ENCODE assay signal across 13 cellular contexts in genomic region chrX:47638816-47639215, GRCh38. TPM values are rescaled to one million over a fixed set of nuclear protein-coding genes. Genes with fewer than 3 reads are reported as not detected.
DNase-seq lines count a peak whose midpoint lies in the region; ATAC-seq lines count a peak whose summit lies in the region.
"Had no signal": no experiment of that assay in that cellular context is flagged by ENCODE, and none has a peak within 500 bp of the region (broad histone marks: within the 10 kb centered on the region; RNA-seq: fewer than 3 reads in every experiment).

No MANE protein-coding gene starts in this region.

- no peaks in the 10 kb centered on the region for H3K27me3 Mint-ChIP-seq in T-helper 1 cell treated with Interleukin-12 subunit alpha and Interleukin-12 subunit beta and Interleukin-4 antibody, amounts not matched to agents 30 μg/mL and 1 μg/mL, for 36 hours (ENCODE audit: low read depth)
- H3K27me3 Mint-ChIP-seq in activated naive CD4-positive, alpha-beta T cell treated with anti-CD3 and anti-CD28 coated beads, Interleukin-2, amount 10 ng/mL, durations not matched to agents 7 days and 5 days, result no peaks in the 10 kb centered on the region
- H3K27me3 Mint-ChIP-seq in activated T-helper 17 cell treated with anti-CD3 and anti-CD28 coated beads, Interleukin-2, amount 50 U/mL, for 72 hours, result no peaks in the 10 kb centered on the region
- H3K27me3 Mint-ChIP-seq in naive B cell, result no peaks in the 10 kb centered on the region
- H3K27me3 Mint-ChIP-seq in immature natural killer cell (ENCODE audit: low read depth in 3 of 3), result peaks cover 3 to 7% (median 6%) of the 10 kb centered on the region in 3 donors

- DNase-seq in T-helper 1 cell (no peak), naive B cell (no peak), SK-N-DZ (ENCODE audit: low spot score) (no peak), immature natural killer cell (no peak)
- DNase-seq in activated naive CD4-positive, alpha-beta T cell treated with anti-CD3 and anti-CD28 coated beads, Interleukin-2, amount 10 ng/mL, durations not matched to agents 7 days and 5 days, result no peak
- no peak for DNase-seq in activated naive CD4-positive, alpha-beta T cell treated with anti-CD3 and anti-CD28 coated beads, Interleukin-2, amount 50 U/mL, for 72 hours (ENCODE audit: low spot score in 2 of 2)
- DNase-seq: Calu3, DMS 273 treated with DMSO at 0.1 percent for 48 hours, GM23248 had no signal

- H3K4me3 Mint-ChIP-seq in T-helper 1 cell treated with Interleukin-12 subunit alpha and Interleukin-12 subunit beta and Interleukin-4 antibody, amounts not matched to agents 30 μg/mL and 1 μg/mL, for 36 hours, result peak overlapping the region; percentile 7
- no peak overlapping the region for H3K4me3 Mint-ChIP-seq in activated naive CD4-positive, alpha-beta T cell treated with anti-CD3 and anti-CD28 coated beads, Interleukin-2, amount 10 ng/mL, durations not matched to agents 7 days and 5 days
- H3K4me3 Mint-ChIP-seq in activated T-helper 17 cell treated with anti-CD3 and anti-CD28 coated beads, Interleukin-2, amount 50 U/mL, for 72 hours, result peak overlapping the region; percentile 42
- peak overlapping the region in 5 of 8 donors; percentile 51 to 80 (median 60) for H3K4me3 Mint-ChIP-seq in naive B cell
- no peak overlapping the region for H3K4me3 Mint-ChIP-seq in immature natural killer cell

- H3K36me3 Mint-ChIP-seq in T-helper 1 cell treated with Interleukin-12 subunit alpha and Interleukin-12 subunit beta and Interleukin-4 antibody, amounts not matched to agents 30 μg/mL and 1 μg/mL, for 36 hours (ENCODE audit: low read depth), result peaks cover 48% of the 10 kb centered on the region
- peaks cover 54% of the 10 kb centered on the region for H3K36me3 Mint-ChIP-seq in activated naive CD4-positive, alpha-beta T cell treated with anti-CD3 and anti-CD28 coated beads, Interleukin-2, amount 10 ng/mL, durations not matched to agents 7 days and 5 days
- peaks cover 16 to 48% of the 10 kb centered on the region in 2 donors for H3K36me3 Mint-ChIP-seq in activated naive CD4-positive, alpha-beta T cell treated with anti-CD3 and anti-CD28 coated beads, Interleukin-2, amount 50 U/mL, for 72 hours
- peaks cover 5% of the 10 kb centered on the region for H3K36me3 Mint-ChIP-seq in activated T-helper 17 cell treated with anti-CD3 and anti-CD28 coated beads, Interleukin-2, amount 50 U/mL, for 72 hours (ENCODE audit: low read depth)
- peaks cover 8 to 24% of the 10 kb centered on the region in 2 donors for H3K36me3 Mint-ChIP-seq in naive B cell
- peaks cover 17 to 45% (median 42%) of the 10 kb centered on the region in 3 donors for H3K36me3 Mint-ChIP-seq in immature natural killer cell

- no peak for ATAC-seq in activated naive CD4-positive, alpha-beta T cell treated with anti-CD3 and anti-CD28 coated beads, Interleukin-2, amount 50 U/mL, for 72 hours
- ATAC-seq in activated T-helper 17 cell treated with anti-CD3 and anti-CD28 coated beads, Interleukin-2, amount 50 U/mL, for 72 hours (replicated peaks), result no peak
- ATAC-seq in naive B cell (ENCODE audit: low read depth in 2 of 2), result no peak
- ATAC-seq: HCT116 had no signal

- CTCF ChIA-PET in activated naive CD4-positive, alpha-beta T cell treated with anti-CD3 and anti-CD28 coated beads, Interleukin-2, amount 10 ng/mL, durations not matched to agents 7 days and 5 days (lab: Charles Lee), result no interaction called here

- peaks cover 15% of the 10 kb centered on the region for H3K4me1 Mint-ChIP-seq in T-helper 1 cell treated with Interleukin-12 subunit alpha and Interleukin-12 subunit beta and Interleukin-4 antibody, amounts not matched to agents 30 μg/mL and 1 μg/mL, for 36 hours (ENCODE audit: low read depth)
- peaks cover 33% of the 10 kb centered on the region for H3K4me1 Mint-ChIP-seq in activated naive CD4-positive, alpha-beta T cell treated with anti-CD3 and anti-CD28 coated beads, Interleukin-2, amount 10 ng/mL, durations not matched to agents 7 days and 5 days
- H3K4me1 Mint-ChIP-seq in activated T-helper 17 cell treated with anti-CD3 and anti-CD28 coated beads, Interleukin-2, amount 50 U/mL, for 72 hours, result peaks cover 10% of the 10 kb centered on the region
- H3K4me1 Mint-ChIP-seq in naive B cell (peaks cover 9 to 16% (median 15%) of the 10 kb centered on the region in 3 donors), immature natural killer cell (no peaks in the 10 kb centered on the region)

- no peaks in the 10 kb centered on the region for H3K9me3 Mint-ChIP-seq in T-helper 1 cell treated with Interleukin-12 subunit alpha and Interleukin-12 subunit beta and Interleukin-4 antibody, amounts not matched to agents 30 μg/mL and 1 μg/mL, for 36 hours
- no peaks in the 10 kb centered on the region for H3K9me3 Mint-ChIP-seq in activated naive CD4-positive, alpha-beta T cell treated with anti-CD3 and anti-CD28 coated beads, Interleukin-2, amount 10 ng/mL, durations not matched to agents 7 days and 5 days
- no peaks in the 10 kb centered on the region for H3K9me3 Mint-ChIP-seq in activated naive CD4-positive, alpha-beta T cell treated with anti-CD3 and anti-CD28 coated beads, Interleukin-2, amount 50 U/mL, for 72 hours
- H3K9me3 Mint-ChIP-seq in activated T-helper 17 cell treated with anti-CD3 and anti-CD28 coated beads, Interleukin-2, amount 50 U/mL, for 72 hours, result no peaks in the 10 kb centered on the region
- peaks cover 0 to 7% (median 2%) of the 10 kb centered on the region in 7 donors for H3K9me3 Mint-ChIP-seq in naive B cell
- peaks cover 0 to 1% (median 0%) of the 10 kb centered on the region in 6 donors for H3K9me3 Mint-ChIP-seq in immature natural killer cell

- peak overlapping the region; percentile 31 for H3K27ac Mint-ChIP-seq in T-helper 1 cell treated with Interleukin-12 subunit alpha and Interleukin-12 subunit beta and Interleukin-4 antibody, amounts not matched to agents 30 μg/mL and 1 μg/mL, for 36 hours
- H3K27ac Mint-ChIP-seq in activated naive CD4-positive, alpha-beta T cell treated with anti-CD3 and anti-CD28 coated beads, Interleukin-2, amount 10 ng/mL, durations not matched to agents 7 days and 5 days, result peak overlapping the region; percentile 11
- H3K27ac Mint-ChIP-seq in activated naive CD4-positive, alpha-beta T cell treated with anti-CD3 and anti-CD28 coated beads, Interleukin-2, amount 50 U/mL, for 72 hours, result peak overlapping the region in 1 of 2 donors; percentile 84
- H3K27ac Mint-ChIP-seq in activated T-helper 17 cell treated with anti-CD3 and anti-CD28 coated beads, Interleukin-2, amount 50 U/mL, for 72 hours, result no peak overlapping the region
- peak overlapping the region in 1 of 6 donors; percentile 45 for H3K27ac Mint-ChIP-seq in naive B cell
- H3K27ac Mint-ChIP-seq in immature natural killer cell, result no peak overlapping the region

RNA-seq across cellular contexts. Expression of gene CFP, which starts 9.1 kb away (rescaled TPM):
- total RNA-seq in activated naive CD4-positive, alpha-beta T cell treated with anti-CD3 and anti-CD28 coated beads, Interleukin-2, amount 50 U/mL, for 72 hours, result 10 to 100 TPM in 1 of 2 donors, 1 to 10 TPM in 1; 5.1 to 11.1 TPM
- total RNA-seq in activated T-helper 17 cell treated with anti-CD3 and anti-CD28 coated beads, Interleukin-2, amount 50 U/mL, for 72 hours, result 1 to 10 TPM; 3.2 to 7.6 TPM
- polyA plus RNA-seq in naive B cell (ENCODE audit: low read depth in 6 of 6), result 1 to 10 TPM in 3 of 6 donors, under 1 TPM in 2, not detected in 1; 0.70 to 1.7 (median 1.4) TPM
- not detected in 2 replicates for polyA plus RNA-seq in SK-N-DZ (2014; cell fraction: cytosol; rRNA removed)
- polyA plus RNA-seq in SK-N-DZ (2014; cell fraction: nucleus; rRNA removed), result 1.7 and 2.0 TPM in 2 replicates
- polyA plus RNA-seq in immature natural killer cell, result 10 to 100 TPM in 2 of 3 donors, 1 to 10 TPM in 1; 1.3 to 22.0 (median 13.3) TPM
- total RNA-seq: GM23248 had no signal
- polyA plus RNA-seq: GM23248 had no signal

RNA-seq across cellular contexts. Expression of gene ELK1, which starts 11.5 kb away (rescaled TPM):
- total RNA-seq in activated naive CD4-positive, alpha-beta T cell treated with anti-CD3 and anti-CD28 coated beads, Interleukin-2, amount 50 U/mL, for 72 hours, result 100 to 1,000 TPM in 1 of 2 donors, 10 to 100 TPM in 1; 95.1 to 136 TPM
- total RNA-seq in activated T-helper 17 cell treated with anti-CD3 and anti-CD28 coated beads, Interleukin-2, amount 50 U/mL, for 72 hours, result 10 to 100 TPM; 77.8 to 95.9 TPM
- polyA plus RNA-seq in naive B cell (ENCODE audit: low read depth in 6 of 6) (10 to 100 TPM; 14.0 to 23.7 (median 16.8) TPM), immature natural killer cell (1 to 10 TPM; 8.4 to 9.4 (median 9.1) TPM)
- polyA plus RNA-seq in SK-N-DZ (2014; cell fraction: cytosol; rRNA removed), result 28.0 and 36.6 TPM in 2 replicates
- 11.6 and 15.2 TPM in 2 replicates for polyA plus RNA-seq in SK-N-DZ (2014; cell fraction: nucleus; rRNA removed)

RNA-seq across cellular contexts. Expression of gene SYN1, which starts 19.2 kb away (rescaled TPM):
- 1 to 10 TPM in 1 of 2 donors, under 1 TPM in 1; 0.47 to 3.0 TPM for total RNA-seq in activated naive CD4-positive, alpha-beta T cell treated with anti-CD3 and anti-CD28 coated beads, Interleukin-2, amount 50 U/mL, for 72 hours
- 1 to 10 TPM; 1.0 to 4.3 TPM for total RNA-seq in activated T-helper 17 cell treated with anti-CD3 and anti-CD28 coated beads, Interleukin-2, amount 50 U/mL, for 72 hours
- not detected for polyA plus RNA-seq in naive B cell (ENCODE audit: low read depth in 6 of 6)
- 2.5 and 3.8 TPM in 2 replicates for polyA plus RNA-seq in SK-N-DZ (2014; cell fraction: cytosol; rRNA removed)
- 2.0 and 4.9 TPM in 2 replicates for polyA plus RNA-seq in SK-N-DZ (2014; cell fraction: nucleus; rRNA removed)
- polyA plus RNA-seq in immature natural killer cell, result under 1 TPM in 1 of 3 donors, not detected in 2; 0.11 TPM
- total RNA-seq: Daoy, GM23248 had no signal

RNA-seq across cellular contexts. Expression of gene UXT, which starts 20.2 kb away (rescaled TPM):
- total RNA-seq in activated naive CD4-positive, alpha-beta T cell treated with anti-CD3 and anti-CD28 coated beads, Interleukin-2, amount 50 U/mL, for 72 hours, result 100 to 1,000 TPM; 162 to 210 TPM
- 100 to 1,000 TPM; 127 to 156 TPM for total RNA-seq in activated T-helper 17 cell treated with anti-CD3 and anti-CD28 coated beads, Interleukin-2, amount 50 U/mL, for 72 hours
- polyA plus RNA-seq in naive B cell (ENCODE audit: low read depth in 6 of 6) (100 to 1,000 TPM; 281 to 349 (median 329) TPM), immature natural killer cell (100 to 1,000 TPM; 179 to 256 (median 190) TPM)
- polyA plus RNA-seq in SK-N-DZ (2014; cell fraction: cytosol; rRNA removed), result 249 and 252 TPM in 2 replicates
- 121 and 150 TPM in 2 replicates for polyA plus RNA-seq in SK-N-DZ (2014; cell fraction: nucleus; rRNA removed)

RNA-seq across cellular contexts. Expression of gene TIMP1, which starts 56.6 kb away (rescaled TPM):
- total RNA-seq in activated naive CD4-positive, alpha-beta T cell treated with anti-CD3 and anti-CD28 coated beads, Interleukin-2, amount 50 U/mL, for 72 hours, result 10 to 100 TPM; 26.1 to 32.7 TPM
- total RNA-seq in activated T-helper 17 cell treated with anti-CD3 and anti-CD28 coated beads, Interleukin-2, amount 50 U/mL, for 72 hours, result 100 to 1,000 TPM in 1 of 2 donors, 10 to 100 TPM in 1; 56.1 to 302 TPM
- 10 to 100 TPM in 3 of 6 donors, 1 to 10 TPM in 3; 7.6 to 15.0 (median 10.5) TPM for polyA plus RNA-seq in naive B cell (ENCODE audit: low read depth in 6 of 6)
- polyA plus RNA-seq in SK-N-DZ (2014; cell fraction: cytosol; rRNA removed), result 8.7 and 8.8 TPM in 2 replicates
- 3.7 and 5.9 TPM in 2 replicates for polyA plus RNA-seq in SK-N-DZ (2014; cell fraction: nucleus; rRNA removed)
- polyA plus RNA-seq in immature natural killer cell, result 100 to 1,000 TPM; 153 to 275 (median 237) TPM

Comparison
In these comparisons a context has a peak if more than half of its experiments do, and no peak if none do; other contexts are left out.
1. H3K27ac Mint-ChIP-seq: peak in T-helper 1 cell treated with Interleukin-12 subunit alpha and Interleukin-12 subunit beta and Interleukin-4 antibody, amounts not matched to agents 30 μg/mL and 1 μg/mL, for 36 hours (single experiment) and activated naive CD4-positive, alpha-beta T cell treated with anti-CD3 and anti-CD28 coated beads, Interleukin-2, amount 10 ng/mL, durations not matched to agents 7 days and 5 days (single experiment); none in activated T-helper 17 cell treated with anti-CD3 and anti-CD28 coated beads, Interleukin-2, amount 50 U/mL, for 72 hours (single experiment) and immature natural killer cell (0 of 6).
2. H3K4me3 Mint-ChIP-seq: peak in T-helper 1 cell treated with Interleukin-12 subunit alpha and Interleukin-12 subunit beta and Interleukin-4 antibody, amounts not matched to agents 30 μg/mL and 1 μg/mL, for 36 hours (single experiment), activated T-helper 17 cell treated with anti-CD3 and anti-CD28 coated beads, Interleukin-2, amount 50 U/mL, for 72 hours (single experiment) and naive B cell (5 of 8); none in activated naive CD4-positive, alpha-beta T cell treated with anti-CD3 and anti-CD28 coated beads, Interleukin-2, amount 10 ng/mL, durations not matched to agents 7 days and 5 days (single experiment) and immature natural killer cell (0 of 5).